In the genomic region with DNA sequence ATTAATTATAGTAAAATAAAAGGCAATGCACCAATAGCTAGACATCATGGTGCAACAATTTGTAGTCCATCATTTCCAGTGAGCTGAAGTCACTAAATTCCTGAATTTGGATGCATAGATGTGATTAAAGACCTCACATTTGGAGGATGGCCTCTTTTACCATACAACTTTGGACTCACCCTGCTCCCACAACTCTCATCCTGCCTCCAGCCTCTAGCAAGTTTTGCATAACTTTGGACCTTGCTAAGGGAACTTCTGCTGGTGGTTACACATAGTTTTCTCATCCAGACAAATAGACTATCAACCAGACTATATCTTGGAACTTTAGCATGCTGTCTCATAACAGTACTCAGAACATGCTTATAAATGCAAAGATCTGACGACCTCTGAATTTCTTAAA, we compare ENCODE assay signal across 39 cellular contexts. TPM values are rescaled to one million over a fixed set of nuclear protein-coding genes. Genes with fewer than 3 reads are reported as not detected.
"Had no signal": no experiment of that assay in that cellular context is flagged by ENCODE, and none has a peak within 500 bp of the region (broad histone marks: within the 10 kb centered on the region; RNA-seq: fewer than 3 reads in every experiment).

No MANE protein-coding gene starts in this region.

- H3K27ac ChIP-seq: adrenal gland, ascending aorta, brain microvascular endothelial cell, breast epithelium, cardiac muscle cell had no signal

- FAIRE-seq: astrocyte, bronchial epithelial cell had no signal

- H3K4me3 ChIP-seq: adrenal gland, ascending aorta, body of pancreas, breast epithelium, cardiac muscle cell had no signal

- ATAC-seq: activated naive CD4-positive, alpha-beta T cell treated with anti-CD3 and anti-CD28 coated beads, Interleukin-2, amount 50 U/mL, for 72 hours; activated naive CD8-positive, alpha-beta T cell treated with anti-CD3 and anti-CD28 coated beads, Interleukin-2, amount 50 U/mL, for 24 hours; activated T-cell treated with anti-CD3 and anti-CD28 coated beads, Interleukin-2, amount 50 U/mL, for 4 hours; activated T-cell treated with anti-CD3 and anti-CD28 coated beads, Interleukin-2, amount 50 U/mL, for 72 hours; activated T-helper 17 cell treated with anti-CD3 and anti-CD28 coated beads, Interleukin-2, amount 50 U/mL, for 72 hours; body of pancreas had no signal

- H3K4me1 ChIP-seq: adrenal gland, ascending aorta, breast epithelium had no signal

- H3K36me3 ChIP-seq: adrenal gland, ascending aorta, brain microvascular endothelial cell, breast epithelium, cardiac muscle cell had no signal

- H3K9me3 ChIP-seq: adrenal gland, ascending aorta, body of pancreas, breast epithelium had no signal

- H3K27me3 ChIP-seq: adrenal gland, ascending aorta, body of pancreas, brain microvascular endothelial cell, breast epithelium, cardiac muscle cell had no signal

- DNase-seq: activated effector memory CD4-positive, alpha-beta T cell treated with anti-CD3 and anti-CD28 coated beads, Interleukin-2, amount 50 U/mL, for 16 hours; activated effector memory CD4-positive, alpha-beta T cell treated with Interleukin-2 at 50 U/mL for 16 hours; activated gamma-delta T cell; activated gamma-delta T cell treated with Interleukin-2 at 50 U/mL for 16 hours; activated naive CD4-positive, alpha-beta T cell; activated naive CD4-positive, alpha-beta T cell treated with anti-CD3 and anti-CD28 coated beads for 36 hours; activated naive CD4-positive, alpha-beta T cell treated with anti-CD3 and anti-CD28 coated beads, Interleukin-2, amount 10 ng/mL, durations not matched to agents 7 days and 5 days; activated naive CD4-positive, alpha-beta T cell treated with anti-CD3 and anti-CD28 coated beads, Interleukin-2, amount 50 U/mL, for 16 hours; activated naive CD4-positive, alpha-beta T cell treated with Interleukin-2 at 50 U/mL for 16 hours; activated naive CD8-positive, alpha-beta T cell treated with anti-CD3 and anti-CD28 coated beads for 36 hours; activated naive CD8-positive, alpha-beta T cell treated with anti-CD3 and anti-CD28 coated beads, Interleukin-2, amount 10 ng/mL, durations not matched to agents 7 days and 5 days; activated naive CD8-positive, alpha-beta T cell treated with anti-CD3 and anti-CD28 coated beads, Interleukin-2, amount 50 U/mL, for 24 hours; activated T-cell treated with anti-CD3 and anti-CD28 coated beads, Interleukin-2, amount 50 U/mL, for 1 hour; activated T-cell treated with anti-CD3 and anti-CD28 coated beads, Interleukin-2, amount 50 U/mL, for 24 hours; activated T-cell treated with anti-CD3 and anti-CD28 coated beads, Interleukin-2, amount 50 U/mL, for 4 hours; activated T-cell treated with anti-CD3 and anti-CD28 coated beads, Interleukin-2, amount 50 U/mL, for 48 hours; activated T-cell treated with anti-CD3 and anti-CD28 coated beads, Interleukin-2, amount 50 U/mL, for 72 hours; adrenal gland; amniotic stem cell; amygdala; anterior cingulate cortex; aorta; body of pancreas; brain microvascular endothelial cell; caudate nucleus; central memory CD4-positive, alpha-beta T cell; cerebellar nuclear complex had no signal

RNA-seq across cellular contexts. Expression of gene ELOVL2, which starts 12.8 kb away (rescaled TPM):
- total RNA-seq: activated naive CD4-positive, alpha-beta T cell treated with anti-CD3 and anti-CD28 coated beads for 36 hours; activated naive CD4-positive, alpha-beta T cell treated with anti-CD3 and anti-CD28 coated beads, Interleukin-2, amount 50 U/mL, for 72 hours; activated naive CD8-positive, alpha-beta T cell treated with anti-CD3 and anti-CD28 coated beads for 36 hours; activated naive CD8-positive, alpha-beta T cell treated with anti-CD3 and anti-CD28 coated beads, Interleukin-2, amount 10 ng/mL, durations not matched to agents 7 days and 5 days; activated T-cell treated with anti-CD3 and anti-CD28 coated beads, Interleukin-2, amount 50 U/mL, for 4 hours; activated T-helper 1 cell treated with anti-CD3 and anti-CD28 coated beads, Interleukin-12 subunit alpha, Interleukin-12 subunit beta, Interleukin-2, Interleukin-4 antibody, amounts not matched to agents 30 ng/mL and 10 ng/mL and 1 ng/mL, durations not matched to agents 14 hours and 24 hours and 36 hours; activated T-helper 17 cell treated with anti-CD3 and anti-CD28 coated beads, Interleukin-2, amount 50 U/mL, for 72 hours; activated T-helper 2 cell treated with anti-CD3 and anti-CD28 coated beads, Interferon-gamma antibody, Interleukin-2, Interleukin-4, amounts not matched to agents 10 μg/mL and 5 μg/mL and 100 μg/mL, durations not matched to agents 14 hours and 24 hours and 36 hours had no signal
- polyA plus RNA-seq: aorta, cardiac muscle cell had no signal

RNA-seq across cellular contexts. Expression of gene ERVFRD-1, which starts 54.7 kb away (rescaled TPM):
- total RNA-seq: activated naive CD4-positive, alpha-beta T cell treated with anti-CD3 and anti-CD28 coated beads for 36 hours; activated naive CD4-positive, alpha-beta T cell treated with anti-CD3 and anti-CD28 coated beads, Interleukin-2, amount 50 U/mL, for 72 hours; activated naive CD8-positive, alpha-beta T cell treated with anti-CD3 and anti-CD28 coated beads for 36 hours; activated naive CD8-positive, alpha-beta T cell treated with anti-CD3 and anti-CD28 coated beads, Interleukin-2, amount 10 ng/mL, durations not matched to agents 7 days and 5 days; activated T-cell treated with anti-CD3 and anti-CD28 coated beads, Interleukin-2, amount 50 U/mL, for 4 hours; activated T-cell treated with anti-CD3 and anti-CD28 coated beads, Interleukin-2, amount 50 U/mL, for 72 hours; activated T-helper 1 cell treated with anti-CD3 and anti-CD28 coated beads, Interleukin-12 subunit alpha, Interleukin-12 subunit beta, Interleukin-2, Interleukin-4 antibody, amounts not matched to agents 30 ng/mL and 10 ng/mL and 1 ng/mL, durations not matched to agents 14 hours and 24 hours and 36 hours; activated T-helper 2 cell treated with anti-CD3 and anti-CD28 coated beads, Interferon-gamma antibody, Interleukin-2, Interleukin-4, amounts not matched to agents 10 μg/mL and 5 μg/mL and 100 μg/mL, durations not matched to agents 14 hours and 24 hours and 36 hours; ascending aorta; astrocyte; body of pancreas; bronchial epithelial cell; cardiac muscle cell; cardiac septum; cerebellum; chondrocyte had no signal
- polyA plus RNA-seq: aorta, cardiac muscle cell had no signal
